In genomic region chr15:94230436-94230885, GRCh38 we compare ENCODE assay signal across 8 cellular contexts. TPM values are rescaled to one million over a fixed set of nuclear protein-coding genes. Genes with fewer than 3 reads are reported as not detected.
DNase-seq lines count a peak whose midpoint lies in the region; ATAC-seq and TF ChIP-seq lines count a peak whose summit lies in the region.

No MANE protein-coding gene starts in this region.

- H3K36me3 Mint-ChIP-seq in Calu3 (ENCODE audit: insufficient read depth, unreplicated experiment) = peaks cover 26% of the 10 kb centered on the region
- no peaks in the 10 kb centered on the region for H3K36me3 Mint-ChIP-seq in osteocyte (ENCODE audit: unreplicated experiment)

- H3K9me3 ChIP-seq in fibroblast of lung (ENCODE audit: control insufficient read depth, insufficient read depth, low read depth, low read length) (no peaks in the 10 kb centered on the region), A673 (ENCODE audit: low read depth, low read length, poor library complexity, severe bottlenecking) (no peaks in the 10 kb centered on the region)

- no peaks in the 10 kb centered on the region for H3K4me1 ChIP-seq in fibroblast of lung (ENCODE audit: control insufficient read depth, extremely low read depth, insufficient read depth, low read length)
- H3K4me1 ChIP-seq in A673 (ENCODE audit: insufficient read depth, low read length, poor library complexity, severe bottlenecking) = no peaks in the 10 kb centered on the region

- BruUV-seq in Calu3 (replicated peaks; lab: Mats Ljungman, UMichigan) (no TSS peak), A673 (replicated peaks; lab: Mats Ljungman, UMichigan) (no TSS peak)

- intact Hi-C loops in Calu3 (cut with micrococcal nuclease; ENCODE audit: unreplicated experiment) = loop anchor here (2.0 kb wide), 3 partner anchors 32 to 94 kb away; no protein-coding TSS in a partner anchor
- intact Hi-C loops in A673 (cut with micrococcal nuclease; ENCODE audit: unreplicated experiment) = no loop called here

- no peak for DNase-seq in Calu3
- DNase-seq in RPMI7951 (ENCODE audit: low read depth) = peak; percentile 38
- DNase-seq in fibroblast of lung (ENCODE audit: low read depth in 2 of 2) = no peak
- no peak for DNase-seq in osteocyte (ENCODE audit: extremely low spot score, unreplicated experiment)
- DNase-seq in A673 (ENCODE audit: low spot score) = no peak
- DNase-seq in activated gamma-delta T cell treated with Interleukin-2 at 50 U/mL for 16 hours = no peak
- DNase-seq in HT-29 (ENCODE audit: low spot score) = no peak

- CTCF ChIA-PET in Calu3 (lab: Charles Lee) (interaction anchor here (0.8 to 2.5 kb wide), 4 partner anchors 10 to 97 kb away, joined by 3 to 13 read pairs (median 5); no protein-coding TSS in a partner anchor), A673 (lab: Charles Lee) (no interaction called here)

- peaks cover 29% of the 10 kb centered on the region for H3K4me1 Mint-ChIP-seq in Calu3 (ENCODE audit: low read depth, unreplicated experiment)
- H3K4me1 Mint-ChIP-seq in osteocyte (ENCODE audit: unreplicated experiment) = peaks cover 10% of the 10 kb centered on the region

- H3K36me3 ChIP-seq in fibroblast of lung (ENCODE audit: control insufficient read depth, insufficient read depth, low read length) = no peaks in the 10 kb centered on the region
- no peaks in the 10 kb centered on the region for H3K36me3 ChIP-seq in A673 (ENCODE audit: insufficient read depth, low read length, poor library complexity, severe bottlenecking)

- no peak for TF ChIP-seq CTCF in Calu3 (IDR thresholded peaks at IDR 0.05; ENCODE audit: unreplicated experiment)
- no peak for TF ChIP-seq CTCF in fibroblast of lung (conservative IDR thresholded peaks at IDR 0.05 in 1 of 2, IDR thresholded peaks at IDR 0.05 in 1 of 2; ENCODE audit: low read depth in 1 of 2, low read length in 2 of 2)
- no peak for TF ChIP-seq CTCF in osteocyte (IDR thresholded peaks at IDR 0.05)
- TF ChIP-seq CTCF in A673 (conservative IDR thresholded peaks at IDR 0.05; ENCODE audit: low read depth, low read length) = no peak

- no peaks in the 10 kb centered on the region for H3K79me2 ChIP-seq in fibroblast of lung (ENCODE audit: control insufficient read depth, insufficient read depth, low read length)

- H3K4me2 ChIP-seq in fibroblast of lung (ENCODE audit: extremely low read depth, insufficient read depth, low read length) = peak overlapping the region; percentile 91

- peak overlapping the region; percentile 58 for H2AFZ ChIP-seq in fibroblast of lung (ENCODE audit: low read length)

- H3K27me3 Mint-ChIP-seq in Calu3 (ENCODE audit: unreplicated experiment) = no peaks in the 10 kb centered on the region
- peaks cover 29% of the 10 kb centered on the region for H3K27me3 Mint-ChIP-seq in osteocyte (ENCODE audit: unreplicated experiment)

- H3K4me3 Mint-ChIP-seq in Calu3 (ENCODE audit: low read depth, unreplicated experiment) (peak overlapping the region; percentile 77), osteocyte (ENCODE audit: unreplicated experiment) (peak overlapping the region; percentile 63)

- no peaks in the 10 kb centered on the region for H4K20me1 ChIP-seq in fibroblast of lung (ENCODE audit: control insufficient read depth, extremely low read depth, insufficient read depth, low read length)

- H3K27ac Mint-ChIP-seq in Calu3 (ENCODE audit: unreplicated experiment) (peak overlapping the region; percentile 93), osteocyte (ENCODE audit: unreplicated experiment) (no peak overlapping the region)

- no peak overlapping the region for H3K9ac ChIP-seq in fibroblast of lung (ENCODE audit: insufficient read depth, low read length)

- H3K27ac ChIP-seq in fibroblast of lung (ENCODE audit: insufficient read depth, low read length) (peak overlapping the region; percentile 53), A673 (ENCODE audit: low read depth, low read length, poor library complexity, severe bottlenecking) (no peak overlapping the region)

- H3K4me3 ChIP-seq in fibroblast of lung (replicated peaks in 1 of 4; ENCODE audit: control extremely low read depth in 1 of 4, insufficient read depth in 1 of 4, low read depth in 3 of 4, low read length in 4 of 4) (peak overlapping the region; percentile 44 to 69 (median 66)), A673 (ENCODE audit: low read depth, low read length, poor library complexity, severe bottlenecking) (no peak overlapping the region)

- H3K9me3 Mint-ChIP-seq in Calu3 (ENCODE audit: low read depth, unreplicated experiment) = no peaks in the 10 kb centered on the region
- no peaks in the 10 kb centered on the region for H3K9me3 Mint-ChIP-seq in osteocyte (ENCODE audit: unreplicated experiment)

- H3K27me3 ChIP-seq in fibroblast of lung (ENCODE audit: control insufficient read depth, insufficient read depth, low read length) (no peaks in the 10 kb centered on the region), A673 (replicated peaks; ENCODE audit: insufficient read depth, low read depth, low read length, poor library complexity) (peaks cover 21% of the 10 kb centered on the region)

- POLR2A ChIA-PET in A673 (lab: Charles Lee; ENCODE audit: low non-redundant PET) = no interaction called here

- no peak for ATAC-seq in GM19455 (IDR thresholded peaks at IDR 0.05; ENCODE audit: unreplicated experiment)

RNA-seq across cellular contexts. Expression of gene MCTP2, which starts 0.9 kb away (rescaled TPM):
- total RNA-seq in Calu3 (2022) = 30.1 and 40.5 TPM in 2 replicates
- 26.5 and 39.5 TPM in 2 replicates for total RNA-seq in RPMI7951 (2014; rRNA removed; shearing (Covaris generic))
- total RNA-seq in fibroblast of lung = 5.6 and 14.5 TPM in 2 replicates
- 3.6 and 4.7 TPM in 2 replicates for polyA plus RNA-seq in fibroblast of lung
- polyA plus RNA-seq in fibroblast of lung (2012) = 1.6 TPM in 2 replicates
- polyA minus RNA-seq in fibroblast of lung (ENCODE audit: low replicate concordance) = 3.2 and 7.2 TPM in 2 replicates
- total RNA-seq in osteocyte = 0.26 and 0.32 TPM in 2 replicates
- total RNA-seq in A673 (2021) = 0.19 and 0.33 TPM in 2 replicates
- 16.1 and 20.0 TPM in 2 replicates for total RNA-seq in HT-29 (2014; rRNA removed; shearing (Covaris generic))
